In genomic region chr6:135047324-135047723, GRCh38 we compare ENCODE assay signal across 1 cellular context.
TF ChIP-seq lines count a peak whose summit lies in the region.

No MANE protein-coding gene starts in this region.

TF ChIP-seq in WTC11, 78 proteins besides CTCF, POLR2A, EP300 and RAD21:
- TF ChIP-seq ZNF317 (CRISPR knock-in tag; IDR thresholded peaks at IDR 0.05; ENCODE audit: borderline replicate concordance, low read depth): no peak
- no peak for TF ChIP-seq AR (CRISPR knock-in tag; IDR thresholded peaks at IDR 0.05)
- no peak for TF ChIP-seq ZNF232 (CRISPR knock-in tag; IDR thresholded peaks at IDR 0.05)
- no peak for TF ChIP-seq FOXJ3 (CRISPR knock-in tag; IDR thresholded peaks at IDR 0.05; ENCODE audit: borderline replicate concordance)
